In genomic region chr3:160755776-160756304, GRCh38 we compare ENCODE assay signal across 8 cellular contexts. TPM values are rescaled to one million over a fixed set of nuclear protein-coding genes. Genes with fewer than 3 reads are reported as not detected.
DNase-seq lines count a peak whose midpoint lies in the region; ATAC-seq lines count a peak whose summit lies in the region.

TSS of gene PPM1L (plus strand) at chr3:160756231.

- peak within 1 kb of the TSS; percentile 61 for H3K27ac ChIP-seq in adipose tissue (ENCODE audit: low read depth, low read length)

- intact Hi-C loops in left cardiac atrium (cut with DNase I) (loop anchor here in 1 of 2 donors (5.0 kb wide), 3 partner anchors 41 to 171 kb away; no protein-coding TSS in a partner anchor), posterior vena cava (cut with DNase I) (loop anchor here in 1 of 2 donors (10.0 kb wide), 1 partner anchor 49 kb away; no protein-coding TSS in a partner anchor)

- ATAC-seq in GM21381 (IDR thresholded peaks at IDR 0.05; ENCODE audit: unreplicated experiment) (peak; percentile 36), left cardiac atrium (peak; percentile 42 to 64)

- DNase-seq in DMS53 treated with DMSO at 0.1 percent for 48 hours (lab: John Stamatoyannopoulos, UW; ENCODE audit: unreplicated experiment), result peak; percentile 46
- peak; percentile 24 for DNase-seq in HS-5 (ENCODE audit: low read depth)
- DNase-seq in SKM-1 (lab: John Stamatoyannopoulos, UW; ENCODE audit: unreplicated experiment), result peak; percentile 31
- peak; percentile 76 for DNase-seq in left cardiac atrium
- peak; percentile 91 for DNase-seq in posterior vena cava (ENCODE audit: low spot score)
- DNase-seq in superior temporal gyrus (ENCODE audit: extremely low spot score), result no peak

- 0 to 1% (median 1%) methylated on average over 46 to 64 of the region's 64 CpGs for WGBS in adipose tissue, 3 donors

RNA-seq across cellular contexts. Expression of gene PPM1L, which starts in this region (rescaled TPM):
- polyA plus RNA-seq in adipose tissue, result 1 to 10 TPM; 1.3 to 3.8 (median 2.6) TPM
- total RNA-seq in left cardiac atrium (10 to 100 TPM; 30.2 to 39.0 TPM), posterior vena cava (10 to 100 TPM; 12.3 to 13.0 TPM)
